ENCODE assay signal across 7 cellular contexts in the genomic region with DNA sequence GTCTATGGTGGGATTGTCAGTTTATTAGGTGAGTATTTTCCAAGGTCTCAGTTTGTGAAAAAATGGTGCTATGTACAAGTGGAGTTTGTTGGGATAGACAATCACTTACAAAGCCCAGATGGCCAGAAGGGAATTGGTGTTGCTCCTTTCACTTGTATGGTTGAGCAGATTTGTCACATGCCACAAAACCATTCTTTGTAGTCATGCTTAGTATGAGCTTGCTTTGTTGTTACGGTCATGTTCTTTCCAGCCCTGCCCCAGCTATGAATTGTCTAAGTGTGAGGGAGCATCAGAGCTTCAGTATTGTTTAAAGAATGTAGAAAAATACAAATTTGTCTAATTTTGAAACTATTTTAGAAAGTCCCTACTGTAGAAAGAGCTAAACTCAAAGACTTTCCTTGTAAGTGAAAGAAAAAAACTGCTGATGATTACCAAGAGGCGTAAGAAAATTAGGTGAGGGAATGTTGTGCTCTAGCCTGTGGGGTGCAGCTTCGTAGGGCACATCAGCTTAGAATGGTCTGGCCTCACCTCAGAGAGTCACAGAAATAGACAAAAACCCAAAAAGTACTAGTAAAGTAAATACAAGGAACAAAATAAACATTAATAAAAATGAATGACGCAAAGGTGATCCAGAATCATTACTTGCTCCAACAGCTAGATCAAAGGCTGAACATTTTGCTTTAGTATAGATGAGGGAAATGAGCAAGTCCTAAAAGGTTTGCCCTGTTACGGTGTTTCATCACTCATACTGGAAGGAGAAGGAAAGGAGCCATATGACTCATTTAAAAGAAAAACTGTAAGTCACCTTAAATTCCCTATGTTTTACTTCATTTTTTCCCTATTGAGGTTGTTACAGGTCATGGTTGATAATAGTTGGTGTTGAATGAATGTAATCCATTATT. TPM values are rescaled to one million over a fixed set of nuclear protein-coding genes. Genes with fewer than 3 reads are reported as not detected.
A peak's percentile ranks its signal among the peaks of the same experiment; 100 is the strongest.
DNase-seq lines count a peak whose midpoint lies in the region; ATAC-seq, FAIRE-seq and TF ChIP-seq lines count a peak whose summit lies in the region.

No MANE protein-coding gene starts in this region.

- peaks cover 89% of the 10 kb centered on the region for H3F3A ChIP-seq in GM23248 (ENCODE audit: insufficient read depth)

- H3K79me2 ChIP-seq in GM23248 (ENCODE audit: insufficient read depth): peaks cover 70% of the 10 kb centered on the region

- H3K9me2 ChIP-seq in GM23248 (ENCODE audit: insufficient read depth): no peaks in the 10 kb centered on the region

- no peak overlapping the region for H3K4me3 ChIP-seq in GM23248
- no peak overlapping the region for H3K4me3 ChIP-seq in Peyer's patch
- H3K4me3 ChIP-seq in small intestine (ENCODE audit: low read depth in 1 of 2, low read length in 2 of 2): no peak overlapping the region

- in situ Hi-C loops in GM23248 (cut with MboI): loop anchor here (10.0 kb wide), 1 partner anchor 206 kb away; no protein-coding TSS in a partner anchor

- H3K4me1 ChIP-seq in GM23248 (ENCODE audit: insufficient read depth): peaks cover 62% of the 10 kb centered on the region
- peaks cover 0 to 44% (median 5%) of the 10 kb centered on the region in 4 donors for H3K4me1 ChIP-seq in Peyer's patch
- peaks cover 2 to 6% of the 10 kb centered on the region in 2 donors for H3K4me1 ChIP-seq in small intestine (ENCODE audit: control insufficient read depth in 2 of 2, insufficient read depth in 1 of 2, low read depth in 1 of 2, low read length in 1 of 2)

- ATAC-seq in esophagus mucosa: peak; percentile 66
- ATAC-seq in HG03108 (IDR thresholded peaks at IDR 0.05; ENCODE audit: unreplicated experiment): no peak
- ATAC-seq in GM21723 (IDR thresholded peaks at IDR 0.05; ENCODE audit: unreplicated experiment): no peak

- no peak for TF ChIP-seq POLR2A in Peyer's patch (IDR thresholded peaks at IDR 0.05)

- H3K27me3 ChIP-seq in GM23248 (replicated peaks; ENCODE audit: insufficient read depth): no peaks in the 10 kb centered on the region
- H3K27me3 ChIP-seq in Peyer's patch: no peaks in the 10 kb centered on the region
- H3K27me3 ChIP-seq in small intestine (ENCODE audit: control insufficient read depth in 2 of 2, insufficient read depth in 2 of 2, low read length in 2 of 2): no peaks in the 10 kb centered on the region

- peak overlapping the region; percentile 47 for H3K9ac ChIP-seq in GM23248

- H3K27ac ChIP-seq in GM23248 (peak overlapping the region; percentile 71), Peyer's patch (peak overlapping the region; percentile 7 to 97 (median 58)), small intestine (ENCODE audit: low read depth in 1 of 2, low read length in 1 of 2) (peak overlapping the region in 1 of 2 donors; percentile 64)

- H3K9me3 ChIP-seq in GM23248 (ENCODE audit: low read depth) (no peaks in the 10 kb centered on the region), Peyer's patch (no peaks in the 10 kb centered on the region), small intestine (ENCODE audit: control insufficient read depth, low read depth) (no peaks in the 10 kb centered on the region)

- DNase-seq in GM23248: peak; percentile 83
- DNase-seq in Peyer's patch: no peak
- peak; percentile 27 for DNase-seq in small intestine
- no peak for DNase-seq in DMS153 (lab: John Stamatoyannopoulos, UW)

- H3K4me2 ChIP-seq in GM23248 (ENCODE audit: unreplicated experiment): peak overlapping the region; percentile 44

- H3K36me3 ChIP-seq in GM23248 (ENCODE audit: low read depth) (peaks cover 52% of the 10 kb centered on the region), Peyer's patch (peaks cover 0 to 20% (median 0%) of the 10 kb centered on the region in 3 donors), small intestine (ENCODE audit: control insufficient read depth in 2 of 2, insufficient read depth in 2 of 2, low read length in 2 of 2) (peaks cover 4 to 10% of the 10 kb centered on the region in 2 donors)

- TF ChIP-seq CTCF in Peyer's patch (IDR thresholded peaks at IDR 0.05): no peak

- WGBS in GM23248 (ENCODE audit: low coverage in 1 of 2, low lambda C conversion rate in 2 of 2, missing lambda C conversion rate in 2 of 2), 2 experiments: 74 to 75% methylated on average over 5 of the region's 5 CpGs
- WGBS in small intestine, 3 donors: 38 to 60% (median 53%) methylated on average over 5 of the region's 5 CpGs

- no peak for FAIRE-seq in small intestine (lab: Jason Lieb, UNC)

- H4K20me1 ChIP-seq in GM23248 (ENCODE audit: insufficient read depth): no peaks in the 10 kb centered on the region

- no peak overlapping the region for H2AFZ ChIP-seq in GM23248

RNA-seq across cellular contexts. Expression of a gene that starts 9.2 kb away (rescaled TPM):
- total RNA-seq in GM23248 (2014; rRNA removed; shearing (Covaris generic)): 66.9 and 122 TPM in 2 replicates
- 88.0 and 99.4 TPM in 2 replicates for polyA plus RNA-seq in GM23248 (2016; fragmentation: Nextera tagmentation; extraction: Ambion mirVana)
- total RNA-seq in Peyer's patch: 10 to 100 TPM; 21.0 to 49.5 (median 35.3) TPM
- 22.4 TPM for total RNA-seq in esophagus mucosa
- 10 to 100 TPM; 20.0 to 47.9 (median 22.6) TPM for polyA plus RNA-seq in small intestine

Comparison
In these comparisons a context has a peak if more than half of its experiments do, and no peak if none do; other contexts are left out.
1. DNase-seq: peak in GM23248 (single experiment) and small intestine (single experiment); none in Peyer's patch (0 of 3) and DMS153 (single experiment).